Comparison of ENCODE assay signal across 17 cellular contexts in the genomic region with DNA sequence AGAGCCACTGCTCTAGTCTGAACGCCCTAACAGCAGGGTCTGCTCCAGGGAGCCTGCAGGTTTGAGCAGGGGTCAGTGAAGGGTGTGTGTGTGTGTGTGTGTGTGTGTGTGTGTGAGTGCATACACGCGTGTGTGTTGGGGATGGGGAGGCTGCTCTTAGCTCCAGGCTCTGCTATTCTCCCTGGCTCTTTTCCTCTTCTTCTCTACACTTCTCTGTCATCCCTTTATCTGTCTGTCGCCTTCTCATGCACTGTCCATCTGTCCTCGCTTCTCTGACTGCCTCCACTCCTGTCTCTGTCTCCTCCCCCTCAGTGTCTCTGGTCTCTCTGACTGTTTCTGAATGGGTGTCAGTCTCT. TPM values are rescaled to one million over a fixed set of nuclear protein-coding genes. Genes with fewer than 3 reads are reported as not detected.
A peak's percentile ranks its signal among the peaks of the same experiment; 100 is the strongest.
DNase-seq lines count a peak whose midpoint lies in the region; ATAC-seq and TF ChIP-seq lines count a peak whose summit lies in the region.
"Had no signal": no experiment of that assay in that cellular context is flagged by ENCODE, and none has a peak within 500 bp of the region (broad histone marks: within the 10 kb centered on the region; RNA-seq: fewer than 3 reads in every experiment).

No MANE protein-coding gene starts in this region.

- H3K27me3 Mint-ChIP-seq in glutamatergic neuron (ENCODE audit: unreplicated experiment) (peaks cover 19% of the 10 kb centered on the region), nephron progenitor cell (ENCODE audit: low read depth, poor library complexity) (peaks cover 93% of the 10 kb centered on the region)
- H3K27me3 Mint-ChIP-seq in activated CD4-positive, alpha-beta T cell treated with anti-CD3 and anti-CD28 coated beads, Interleukin-2, amount 10 ng/mL, durations not matched to agents 7 days and 5 days = peaks cover 81% of the 10 kb centered on the region

- no peak for TF ChIP-seq POLR2A in vagina (IDR thresholded peaks at IDR 0.05)

- peaks cover 93% of the 10 kb centered on the region for H3K27me3 ChIP-seq in HUES64 (ENCODE audit: insufficient read depth, low read length)
- H3K27me3 ChIP-seq in vagina = peaks cover 10% of the 10 kb centered on the region

- DNase-seq in glutamatergic neuron (no peak), nephron progenitor cell (no peak), vagina (ENCODE audit: extremely low spot score in 2 of 2) (no peak), NK-92 (lab: John Stamatoyannopoulos, UW; ENCODE audit: unreplicated experiment) (no peak)
- no peak for DNase-seq in activated CD4-positive, alpha-beta T cell treated with anti-CD3 and anti-CD28 coated beads, Interleukin-2, amount 10 ng/mL, durations not matched to agents 7 days and 5 days
- DNase-seq: activated CD4-positive, alpha-beta T cell treated with anti-CD3 and anti-CD28 coated beads for 36 hours; adrenal gland; CD4-positive, CD25-positive, alpha-beta regulatory T cell; cortex of kidney; heart left ventricle; kidney; stimulated activated CD4-positive, alpha-beta T cell treated with anti-CD3 and anti-CD28 coated beads, Interleukin-2, amount 100 ng/mL, for 48 hours had no signal

- WGBS in HUES64 = 26% methylated on average over 5 of the region's 5 CpGs

- intact Hi-C loops in vagina (cut with DNase I) = no loop called here

- H3K36me3 ChIP-seq in ES-I3 (ENCODE audit: insufficient read depth, low read length) (no peaks in the 10 kb centered on the region), HUES64 (ENCODE audit: insufficient read depth, low read length) (no peaks in the 10 kb centered on the region), vagina (no peaks in the 10 kb centered on the region)
- H3K36me3 ChIP-seq: adrenal gland, heart left ventricle had no signal

- no peaks in the 10 kb centered on the region; the same call in none of the 2 replicates for H3K4me1 ChIP-seq in ES-I3 (ENCODE audit: insufficient read depth, low read length)
- peaks cover 3% of the 10 kb centered on the region; the same call in 1 of the 2 replicates for H3K4me1 ChIP-seq in HUES64 (ENCODE audit: insufficient read depth, low read length)
- H3K4me1 ChIP-seq in vagina = peaks cover 26% of the 10 kb centered on the region

- H3K27ac Mint-ChIP-seq in glutamatergic neuron (ENCODE audit: unreplicated experiment) (peak overlapping the region; percentile 62), nephron progenitor cell (no peak overlapping the region)
- no peak overlapping the region for H3K27ac Mint-ChIP-seq in activated CD4-positive, alpha-beta T cell treated with anti-CD3 and anti-CD28 coated beads, Interleukin-2, amount 10 ng/mL, durations not matched to agents 7 days and 5 days
- H3K27ac Mint-ChIP-seq: activated CD4-positive, alpha-beta T cell treated with anti-CD3 and anti-CD28 coated beads for 36 hours; CD4-positive, CD25-positive, alpha-beta regulatory T cell had no signal

- H3K4me3 ChIP-seq in HUES64 (ENCODE audit: low read length) (peak overlapping the region; percentile 58), vagina (no peak overlapping the region)

- ATAC-seq in GM21367 (IDR thresholded peaks at IDR 0.05; ENCODE audit: unreplicated experiment) = no peak
- ATAC-seq: activated CD4-positive, alpha-beta T cell treated with anti-CD3 and anti-CD28 coated beads for 36 hours; heart left ventricle had no signal

- CTCF ChIA-PET in activated CD4-positive, alpha-beta T cell treated with anti-CD3 and anti-CD28 coated beads, Interleukin-2, amount 10 ng/mL, durations not matched to agents 7 days and 5 days (lab: Charles Lee) = no interaction called here

- no peaks in the 10 kb centered on the region for H3K9me3 ChIP-seq in ES-I3 (ENCODE audit: control insufficient read depth, insufficient read depth, low read length)
- H3K9me3 ChIP-seq in HUES64 (ENCODE audit: insufficient read depth, low read depth, low read length) = no peaks in the 10 kb centered on the region
- no peaks in the 10 kb centered on the region for H3K9me3 ChIP-seq in vagina
- H3K9me3 ChIP-seq: adrenal gland, heart left ventricle had no signal

- H3K9ac ChIP-seq in ES-I3 (ENCODE audit: low read depth, low read length) (peak overlapping the region; percentile 30; the same call in 1 of the 2 replicates), HUES64 (ENCODE audit: low read depth, low read length) (no peak overlapping the region)

- H3K27ac ChIP-seq in HUES64 (ENCODE audit: low read depth, low read length) (no peak overlapping the region), vagina (no peak overlapping the region)
- H3K27ac ChIP-seq: adrenal gland, heart left ventricle had no signal

- POLR2A ChIA-PET in activated CD4-positive, alpha-beta T cell treated with anti-CD3 and anti-CD28 coated beads, Interleukin-2, amount 10 ng/mL, durations not matched to agents 7 days and 5 days (lab: Charles Lee) = no interaction called here

- H3K9me3 Mint-ChIP-seq in glutamatergic neuron (ENCODE audit: unreplicated experiment) = peaks cover 6% of the 10 kb centered on the region
- H3K9me3 Mint-ChIP-seq in nephron progenitor cell = no peaks in the 10 kb centered on the region
- no peaks in the 10 kb centered on the region for H3K9me3 Mint-ChIP-seq in activated CD4-positive, alpha-beta T cell treated with anti-CD3 and anti-CD28 coated beads, Interleukin-2, amount 10 ng/mL, durations not matched to agents 7 days and 5 days

- TF ChIP-seq CTCF in glutamatergic neuron (IDR thresholded peaks at IDR 0.05; ENCODE audit: partially characterized antibody, unreplicated experiment) (no peak), nephron progenitor cell (IDR thresholded peaks at IDR 0.05) (no peak), vagina (IDR thresholded peaks at IDR 0.05) (no peak)

- peak overlapping the region; percentile 72 for H3K4me3 Mint-ChIP-seq in glutamatergic neuron (ENCODE audit: unreplicated experiment)
- peak overlapping the region; percentile 72 for H3K4me3 Mint-ChIP-seq in nephron progenitor cell
- no peak overlapping the region for H3K4me3 Mint-ChIP-seq in activated CD4-positive, alpha-beta T cell treated with anti-CD3 and anti-CD28 coated beads, Interleukin-2, amount 10 ng/mL, durations not matched to agents 7 days and 5 days
- H3K4me3 Mint-ChIP-seq: activated CD4-positive, alpha-beta T cell treated with anti-CD3 and anti-CD28 coated beads for 36 hours had no signal

- H3K36me3 Mint-ChIP-seq in glutamatergic neuron (ENCODE audit: unreplicated experiment) (no peaks in the 10 kb centered on the region), nephron progenitor cell (ENCODE audit: low read depth) (no peaks in the 10 kb centered on the region)
- H3K36me3 Mint-ChIP-seq in activated CD4-positive, alpha-beta T cell treated with anti-CD3 and anti-CD28 coated beads, Interleukin-2, amount 10 ng/mL, durations not matched to agents 7 days and 5 days (ENCODE audit: low read depth) = no peaks in the 10 kb centered on the region
- H3K36me3 Mint-ChIP-seq: CD4-positive, CD25-positive, alpha-beta regulatory T cell had no signal

- peaks cover 7% of the 10 kb centered on the region for H3K4me1 Mint-ChIP-seq in glutamatergic neuron (ENCODE audit: low read depth, unreplicated experiment)
- peaks cover 7% of the 10 kb centered on the region for H3K4me1 Mint-ChIP-seq in nephron progenitor cell
- H3K4me1 Mint-ChIP-seq in activated CD4-positive, alpha-beta T cell treated with anti-CD3 and anti-CD28 coated beads, Interleukin-2, amount 10 ng/mL, durations not matched to agents 7 days and 5 days = peaks cover 16% of the 10 kb centered on the region

RNA-seq across cellular contexts. Expression of a gene that starts 3.4 kb away (rescaled TPM):
- 0.10 TPM for polyA plus RNA-seq in HUES64 (2013, experiment 1 of 2)
- polyA plus RNA-seq in HUES64 (2013, experiment 2 of 2) = 0.38 TPM
- 7.9 TPM for total RNA-seq in glutamatergic neuron (ENCODE audit: unreplicated experiment)
- 1.7 TPM for total RNA-seq in vagina
- not detected for total RNA-seq in activated CD4-positive, alpha-beta T cell treated with anti-CD3 and anti-CD28 coated beads, Interleukin-2, amount 10 ng/mL, durations not matched to agents 7 days and 5 days
- total RNA-seq: activated CD4-positive, alpha-beta T cell treated with anti-CD3 and anti-CD28 coated beads for 36 hours; bronchial epithelial cell; CD4-positive, CD25-positive, alpha-beta regulatory T cell; mammary epithelial cell had no signal
- polyA plus RNA-seq: CD4-positive, CD25-positive, alpha-beta regulatory T cell; mammary epithelial cell had no signal
